ENCODE assay signal across 2 cellular contexts in genomic region chr12:93552427-93552826, GRCh38.
TF ChIP-seq lines count a peak whose summit lies in the region.

No MANE protein-coding gene starts in this region.

TF ChIP-seq in liver, 16 proteins besides CTCF, POLR2A, EP300 and RAD21 (continued from another document):
- TF ChIP-seq ZBTB33 (IDR thresholded peaks at IDR 0.05) (peak; percentile 34), NR2F2 (IDR thresholded peaks at IDR 0.05) (no peak), SP1 (IDR thresholded peaks at IDR 0.05) (peak; percentile 73), FOXA2 (IDR thresholded peaks at IDR 0.05) (no peak), YY1 (IDR thresholded peaks at IDR 0.05) (peak; percentile 55), RXRA (IDR thresholded peaks at IDR 0.05) (peak; percentile 90 to 91), MAX (IDR thresholded peaks at IDR 0.05) (peak; percentile 60), HNF4A (conservative IDR thresholded peaks at IDR 0.05) (peak; percentile 42 to 73), JUND (IDR thresholded peaks at IDR 0.05) (peak in 1 of 2 donors; percentile 34), TAF1 (conservative IDR thresholded peaks at IDR 0.05) (peak; percentile 66), REST (IDR thresholded peaks at IDR 0.05) (peak; percentile 46), ATF3 (IDR thresholded peaks at IDR 0.05) (no peak), FOXA1 (IDR thresholded peaks at IDR 0.05) (no peak), EGR1 (IDR thresholded peaks at IDR 0.05; ENCODE audit: low read depth in 2 of 2) (no peak)

TF ChIP-seq in HepG2, 621 proteins besides CTCF, POLR2A, EP300 and RAD21 (continued from another document):
- no peak for TF ChIP-seq POGK (CRISPR knock-in tag; conservative IDR thresholded peaks at IDR 0.05)
- no peak for TF ChIP-seq ZNF235 (CRISPR knock-in tag; IDR thresholded peaks at IDR 0.05; ENCODE audit: borderline replicate concordance)
- no peak for TF ChIP-seq SRSF9 (IDR thresholded peaks at IDR 0.05; ENCODE audit: borderline replicate concordance, insufficient read depth, low read depth, low read length, poor library complexity, severe bottlenecking)
